Comparison of ENCODE assay signal across 2 cellular contexts in genomic region chr4:139414671-139415180, GRCh38.
TF ChIP-seq lines count a peak whose summit lies in the region.

No MANE protein-coding gene starts in this region.

TF ChIP-seq in HEK293, 187 proteins besides CTCF, POLR2A, EP300 and RAD21:
- peak; percentile 29 for TF ChIP-seq SETDB1 (IDR thresholded peaks at IDR 0.05; ENCODE audit: insufficient read length, low read length)

TF ChIP-seq in K562, 482 proteins besides CTCF, POLR2A, EP300 and RAD21:
- TF ChIP-seq CBX5 (IDR thresholded peaks at IDR 0.05; ENCODE audit: borderline replicate concordance, low read depth): peak; percentile 64
- TF ChIP-seq L3MBTL2 (IDR thresholded peaks at IDR 0.05): peak; percentile 17; the same call in 1 of the 2 replicates
TF ChIP-seq in K562: peak in this region for 2; not testable (repeated sequence) for 480.
